In the genomic region with DNA sequence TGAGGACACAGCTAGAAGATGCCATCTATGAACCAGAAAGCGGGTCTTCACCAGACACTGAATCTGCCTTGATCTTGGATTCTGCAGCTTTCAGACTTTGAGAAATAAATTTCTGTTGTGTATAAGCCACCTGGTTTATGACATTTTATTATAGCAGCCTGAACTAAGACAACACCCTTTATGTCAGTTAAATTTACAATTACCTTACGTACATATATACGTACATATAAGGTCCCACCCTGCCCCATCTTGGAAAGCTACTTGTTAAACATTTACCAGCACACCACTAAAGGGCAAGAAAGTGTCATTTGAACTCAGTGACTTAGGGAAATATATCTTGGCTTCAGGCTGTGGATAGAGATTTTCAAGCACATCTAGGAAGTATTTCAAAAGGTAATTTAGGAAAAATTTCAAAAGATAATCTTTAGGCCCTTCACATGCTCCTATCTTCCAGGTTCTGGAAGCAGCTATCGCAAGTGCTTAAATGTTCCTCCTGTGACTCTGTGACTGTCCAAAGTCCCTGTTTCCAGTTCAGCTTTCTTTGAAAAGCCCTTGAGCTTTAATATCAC, we compare ENCODE assay signal across 26 cellular contexts.
"Had no signal": no experiment of that assay in that cellular context is flagged by ENCODE, and none has a peak within 500 bp of the region (broad histone marks: within the 10 kb centered on the region; RNA-seq: fewer than 3 reads in every experiment).

No MANE protein-coding gene starts in this region.

- H3K9me3 Mint-ChIP-seq: central memory CD8-positive, alpha-beta T cell; endodermal cell; natural killer cell treated with Interleukin-12 subunit alpha and Interleukin-12 subunit beta and Interleukin-15 and Interleukin-18, amount 100 ng/mL, for 72 hours; stimulated activated naive CD8-positive, alpha-beta T cell treated with anti-CD3 and anti-CD28 coated beads, Interleukin-15, amount 100 ng/mL, for 72 hours had no signal

- H3K9ac ChIP-seq: neural progenitor cell had no signal

- H3K4me1 ChIP-seq: neural progenitor cell, prostate gland, spleen, testis had no signal

- FAIRE-seq: endothelial cell of umbilical vein, islet of Langerhans had no signal

- H3K27ac Mint-ChIP-seq: endodermal cell; natural killer cell treated with Interleukin-12 subunit alpha and Interleukin-12 subunit beta and Interleukin-15 and Interleukin-18, amount 100 ng/mL, for 72 hours; neural progenitor cell; stimulated activated memory B cell treated with anti-CD40 and anti-IgM and Interleukin-4, amounts not matched to agents 10 μg/mL and 1 μg/mL and 100 μg/mL, for 72 hours; stimulated activated naive CD8-positive, alpha-beta T cell treated with anti-CD3 and anti-CD28 coated beads, Interleukin-15, amount 100 ng/mL, for 72 hours had no signal

- H3K4me3 Mint-ChIP-seq: central memory CD8-positive, alpha-beta T cell; endodermal cell; natural killer cell treated with Interleukin-12 subunit alpha and Interleukin-12 subunit beta and Interleukin-15 and Interleukin-18, amount 100 ng/mL, for 72 hours; neural progenitor cell; stimulated activated memory B cell treated with anti-CD40 and anti-IgM and Interleukin-4, amounts not matched to agents 10 μg/mL and 1 μg/mL and 100 μg/mL, for 72 hours; stimulated activated naive CD8-positive, alpha-beta T cell treated with anti-CD3 and anti-CD28 coated beads, Interleukin-15, amount 100 ng/mL, for 72 hours had no signal

- H3K36me3 Mint-ChIP-seq: neural progenitor cell had no signal

- H3K4me1 Mint-ChIP-seq: central memory CD8-positive, alpha-beta T cell; endodermal cell; neural progenitor cell; stimulated activated memory B cell treated with anti-CD40 and anti-IgM and Interleukin-4, amounts not matched to agents 10 μg/mL and 1 μg/mL and 100 μg/mL, for 72 hours had no signal

- H3K36me3 ChIP-seq: neural progenitor cell, ovary, prostate gland, right lobe of liver, spleen had no signal

- H3K9me3 ChIP-seq: prostate gland, right lobe of liver, testis had no signal

- DNase-seq: dermis blood vessel endothelial cell; effector CD4-positive, alpha-beta T cell; endodermal cell; erythroblast; foreskin keratinocyte; head of caudate nucleus; hippocampal formation; kidney glomerular epithelial cell; mammary epithelial cell; nucleus accumbens; ovary; retina; right lobe of liver; spleen; stimulated activated CD4-positive, alpha-beta T cell treated with anti-CD3 and anti-CD28 coated beads, Interleukin-15, amount 100 ng/mL, for 24 hours; stimulated activated CD4-positive, alpha-beta T cell treated with anti-CD3 and anti-CD28 coated beads, Interleukin-1b, Interleukin-23, amount 100 ng/mL, for 48 hours; stimulated activated CD4-positive, alpha-beta T cell treated with anti-CD3 and anti-CD28 coated beads, Interleukin-4, amount 100 ng/mL, for 24 hours; stimulated activated naive CD8-positive, alpha-beta T cell treated with anti-CD3 and anti-CD28 coated beads, Interleukin-15, amount 100 ng/mL, for 72 hours; testis had no signal

- H3K27ac ChIP-seq: foreskin keratinocyte, neural progenitor cell, ovary, prostate gland, right lobe of liver, spleen, testis had no signal

- H3K4me3 ChIP-seq: neural progenitor cell, ovary, prostate gland, right lobe of liver, spleen, testis had no signal

- H3K27me3 ChIP-seq: foreskin keratinocyte, neural progenitor cell, ovary, right lobe of liver, spleen, testis had no signal
